In the genomic region with DNA sequence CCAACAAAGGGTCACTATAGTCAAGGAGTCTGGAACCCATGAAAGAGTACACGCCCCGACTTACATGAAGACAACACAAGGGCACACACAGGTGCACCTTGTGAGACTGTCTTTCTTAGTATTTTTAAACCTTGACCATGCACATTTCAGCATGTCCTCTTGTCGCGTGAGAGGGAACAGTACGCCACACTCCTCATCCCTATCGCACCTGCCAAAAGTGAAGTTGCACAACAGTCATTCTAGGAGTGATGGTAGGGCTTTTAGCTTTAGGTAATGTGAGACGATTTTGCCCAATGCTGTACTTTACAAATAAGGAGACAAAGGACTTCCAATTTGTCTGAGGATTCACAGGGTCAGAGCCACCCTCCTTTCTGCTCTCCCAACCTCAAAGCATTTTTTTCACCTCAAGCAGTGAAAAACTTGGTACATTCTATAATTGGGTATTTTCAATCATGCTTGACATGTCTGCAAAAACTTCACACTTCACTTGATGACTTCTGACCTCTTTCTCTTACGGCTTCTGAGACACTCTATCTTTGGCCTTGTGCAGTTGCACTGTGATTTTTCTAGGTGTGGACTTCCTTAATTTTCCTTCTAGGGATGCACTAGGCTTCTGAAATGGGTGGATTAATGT, we compare ENCODE assay signal across 14 cellular contexts.
"Had no signal": no experiment of that assay in that cellular context is flagged by ENCODE, and none has a peak within 500 bp of the region (broad histone marks: within the 10 kb centered on the region; RNA-seq: fewer than 3 reads in every experiment).

No MANE protein-coding gene starts in this region.

- FAIRE-seq: bronchial epithelial cell, islet of Langerhans had no signal

- H3K36me3 Mint-ChIP-seq: activated CD4-positive, alpha-beta memory T cell treated with anti-CD3 and anti-CD28 coated beads for 36 hours; activated naive CD8-positive, alpha-beta T cell; stimulated activated naive B cell treated with anti-CD40 and anti-IgM and Interleukin-4, amounts not matched to agents 10 μg/mL and 1 μg/mL and 100 μg/mL, for 72 hours had no signal

- H3K27me3 Mint-ChIP-seq: activated naive CD8-positive, alpha-beta T cell; stimulated activated naive B cell treated with anti-CD40 and anti-IgM and Interleukin-4, amounts not matched to agents 10 μg/mL and 1 μg/mL and 100 μg/mL, for 72 hours had no signal

- H3K36me3 ChIP-seq: thoracic aorta, upper lobe of left lung had no signal

- H3K4me1 Mint-ChIP-seq: stimulated activated naive B cell treated with anti-CD40 and anti-IgM and Interleukin-4, amounts not matched to agents 10 μg/mL and 1 μg/mL and 100 μg/mL, for 72 hours had no signal

- H3K27ac Mint-ChIP-seq: activated CD4-positive, alpha-beta memory T cell treated with anti-CD3 and anti-CD28 coated beads for 36 hours; activated naive CD8-positive, alpha-beta T cell; nephron progenitor cell; stimulated activated naive B cell treated with anti-CD40 and anti-IgM and Interleukin-4, amounts not matched to agents 10 μg/mL and 1 μg/mL and 100 μg/mL, for 72 hours had no signal

- DNase-seq: activated CD4-positive, alpha-beta memory T cell treated with anti-CD3 and anti-CD28 coated beads for 36 hours; effector CD4-positive, alpha-beta T cell; hippocampal formation; left colon; nephron progenitor cell; nucleus accumbens; stimulated activated naive B cell treated with anti-CD40 and anti-IgM and Interleukin-4, amounts not matched to agents 10 μg/mL and 1 μg/mL and 100 μg/mL, for 72 hours; T-helper 2 cell had no signal

- H3K9me3 ChIP-seq: thoracic aorta, upper lobe of left lung had no signal

- H3K27me3 ChIP-seq: upper lobe of left lung had no signal

- H3K4me3 Mint-ChIP-seq: activated CD4-positive, alpha-beta memory T cell treated with anti-CD3 and anti-CD28 coated beads for 36 hours; activated naive CD8-positive, alpha-beta T cell; nephron progenitor cell; stimulated activated naive B cell treated with anti-CD40 and anti-IgM and Interleukin-4, amounts not matched to agents 10 μg/mL and 1 μg/mL and 100 μg/mL, for 72 hours had no signal

- H3K9me3 Mint-ChIP-seq: activated CD4-positive, alpha-beta memory T cell treated with anti-CD3 and anti-CD28 coated beads for 36 hours; stimulated activated naive B cell treated with anti-CD40 and anti-IgM and Interleukin-4, amounts not matched to agents 10 μg/mL and 1 μg/mL and 100 μg/mL, for 72 hours had no signal

- H3K27ac ChIP-seq: thoracic aorta had no signal

- ATAC-seq: stimulated activated naive B cell treated with anti-CD40 and anti-IgM and Interleukin-4, amounts not matched to agents 10 μg/mL and 1 μg/mL and 100 μg/mL, for 72 hours had no signal

- H3K4me3 ChIP-seq: lung, thoracic aorta, upper lobe of left lung had no signal
